Comparison of ENCODE assay signal across 15 cellular contexts in genomic region chr17:75809631-75810111, GRCh38. TPM values are rescaled to one million over a fixed set of nuclear protein-coding genes. Genes with fewer than 3 reads are reported as not detected.
DNase-seq lines count a peak whose midpoint lies in the region; ATAC-seq and TF ChIP-seq lines count a peak whose summit lies in the region.
"Had no signal": no experiment of that assay in that cellular context is flagged by ENCODE, and none has a peak within 500 bp of the region (broad histone marks: within the 10 kb centered on the region; RNA-seq: fewer than 3 reads in every experiment).

No MANE protein-coding gene starts in this region.

- no peak overlapping the region for H3K4me2 ChIP-seq in SK-N-SH

- H3K4me3 ChIP-seq in SK-N-SH (ENCODE audit: low read depth in 2 of 2, low read length in 1 of 2) (no peak overlapping the region), heart left ventricle (peak overlapping the region in 3 of 12 donors; percentile 3 to 8 (median 6)), psoas muscle (peak overlapping the region; percentile 25), aorta (ENCODE audit: low read length in 2 of 2) (no peak overlapping the region)
- H3K4me3 ChIP-seq: colonic mucosa, SK-N-MC had no signal

- no peak for TF ChIP-seq EP300 in SK-N-SH (IDR thresholded peaks at IDR 0.05; ENCODE audit: borderline replicate concordance in 1 of 2, low read depth in 1 of 2, low read length in 1 of 2)

- H3K27ac ChIP-seq in SK-N-SH (ENCODE audit: low read depth in 2 of 2, low read length in 1 of 2) (no peak overlapping the region; a peak in 1 of 4 replicates), heart left ventricle (peak overlapping the region; percentile 14 to 93 (median 82)), psoas muscle (peak overlapping the region; percentile 78), aorta (ENCODE audit: low read depth in 1 of 2, low read length in 2 of 2) (no peak overlapping the region)
- H3K27ac ChIP-seq: 22Rv1, colonic mucosa, parathyroid adenoma, SK-N-MC had no signal

- H3K36me3 ChIP-seq in SK-N-SH (replicated peaks in 1 of 2; ENCODE audit: control insufficient read depth in 1 of 2, insufficient read depth in 2 of 2, low read length in 1 of 2) (peaks cover 5 to 26% of the 10 kb centered on the region in 2 experiments), heart left ventricle (peaks cover 0 to 52% (median 42%) of the 10 kb centered on the region in 9 donors), psoas muscle (ENCODE audit: insufficient read depth in 1 of 2, low read depth in 1 of 2) (peaks cover 0 to 51% of the 10 kb centered on the region in 2 donors), aorta (ENCODE audit: control insufficient read depth in 1 of 2, insufficient read depth in 2 of 2, low read length in 1 of 2) (no peaks in the 10 kb centered on the region)

- no peak overlapping the region for H3K9ac ChIP-seq in SK-N-SH
- H3K9ac ChIP-seq: parathyroid adenoma had no signal

- H2AFZ ChIP-seq in SK-N-SH (ENCODE audit: low read depth): no peak overlapping the region
- H2AFZ ChIP-seq: parathyroid adenoma had no signal

- WGBS in SK-N-SH (ENCODE audit: low lambda C conversion rate): 93% methylated on average over 20 of the region's 24 CpGs
- WGBS in heart left ventricle, 4 donors: 70 to 79% (median 77%) methylated on average over 20 to 24 of the region's 24 CpGs
- 60 to 74% (median 62%) methylated on average over 24 of the region's 24 CpGs for WGBS in psoas muscle, 3 donors
- WGBS in aorta, 2 donors: 88 to 89% methylated on average over 24 of the region's 24 CpGs

- H3K4me1 ChIP-seq in SK-N-SH (ENCODE audit: control insufficient read depth in 1 of 2, insufficient read depth in 2 of 2, low read depth in 1 of 2, low read length in 1 of 2) (peaks cover 3 to 6% of the 10 kb centered on the region in 2 experiments; a peak in 2 of 4 replicates), heart left ventricle (peaks cover 8 to 45% (median 32%) of the 10 kb centered on the region in 12 donors), psoas muscle (peaks cover 24% of the 10 kb centered on the region), aorta (ENCODE audit: control insufficient read depth in 1 of 2, insufficient read depth in 2 of 2, low read length in 2 of 2) (no peaks in the 10 kb centered on the region)
- H3K4me1 ChIP-seq: colonic mucosa, parathyroid adenoma had no signal

- ATAC-seq in SK-N-SH treated with all-trans-retinoic acid at 6 μM for 48 hours (no peak), heart left ventricle (peak; percentile 9 to 38 (median 26)), psoas muscle (peak; percentile 17 to 34 (median 24)), aorta (ENCODE audit: low FRiP score) (peak; percentile 20)

- CTCF ChIA-PET in SK-N-SH (lab: Yijun Ruan, JAX): interaction anchor here (0.8 to 2.5 kb wide), 5 partner anchors 18 to 62 kb away, joined by 3 to 8 read pairs (median 3); no protein-coding TSS in a partner anchor

- no peak for TF ChIP-seq POLR2A in heart left ventricle (IDR thresholded peaks at IDR 0.05)

- H4K20me1 ChIP-seq in SK-N-SH (ENCODE audit: insufficient read depth): no peaks in the 10 kb centered on the region

- H3K9me3 ChIP-seq in SK-N-SH (no peaks in the 10 kb centered on the region), heart left ventricle (no peaks in the 10 kb centered on the region), psoas muscle (no peaks in the 10 kb centered on the region), aorta (ENCODE audit: control insufficient read depth, low read length) (no peaks in the 10 kb centered on the region)
- H3K9me3 ChIP-seq: colonic mucosa had no signal

- POLR2A ChIA-PET in SK-N-SH (lab: Yijun Ruan, JAX): interaction anchor here (0.9 to 2.4 kb wide), 5 partner anchors 9 to 30 kb away, joined by 3 to 12 read pairs (median 4); partner anchors contain the start of gene UNK

- no peak for TF ChIP-seq RAD21 in SK-N-SH (IDR thresholded peaks at IDR 0.05; ENCODE audit: low read length)

- no peaks in the 10 kb centered on the region for H3K9me2 ChIP-seq in SK-N-SH

- DNase-seq in SK-N-SH (peak; percentile 29), heart left ventricle (peak in 1 of 5 donors; percentile 62), psoas muscle (no peak), aorta (peak; percentile 24 to 74), AG08395 (ENCODE audit: low spot score) (no peak), T1000 (lab: John Stamatoyannopoulos, UW) (no peak), MV-4-11 (lab: John Stamatoyannopoulos, UW) (no peak)
- DNase-seq: activated T-cell treated with anti-CD3 and anti-CD28 coated beads, Interleukin-2, amount 50 U/mL, for 1 hour; NCI-H2029; NCI-H524 had no signal

- H3F3A ChIP-seq in SK-N-SH (replicated peaks; ENCODE audit: insufficient read depth): peaks cover 3% of the 10 kb centered on the region

- H3K27me3 ChIP-seq in SK-N-SH (ENCODE audit: insufficient read depth) (no peaks in the 10 kb centered on the region), heart left ventricle (no peaks in the 10 kb centered on the region), psoas muscle (ENCODE audit: insufficient read depth in 3 of 3, low read length in 2 of 3) (no peaks in the 10 kb centered on the region), aorta (ENCODE audit: control insufficient read depth in 1 of 2, insufficient read depth in 2 of 2, low read length in 1 of 2) (no peaks in the 10 kb centered on the region)
- H3K27me3 ChIP-seq: colonic mucosa had no signal

- no peak for TF ChIP-seq CTCF in SK-N-SH (IDR thresholded peaks at IDR 0.05)
- no peak for TF ChIP-seq CTCF in heart left ventricle (IDR thresholded peaks at IDR 0.05)
- TF ChIP-seq CTCF in psoas muscle (IDR thresholded peaks at IDR 0.05): no peak

- peaks cover 27% of the 10 kb centered on the region; the same call in 1 of the 2 replicates for H3K79me2 ChIP-seq in SK-N-SH (ENCODE audit: insufficient read depth)

- intact Hi-C loops in heart left ventricle (cut with DNase I) (loop anchor here in 1 of 10 donors (2.0 kb wide), 1 partner anchor 25 kb away; the partner anchor contains the start of gene UNK), psoas muscle (cut with DNase I) (no loop called here), aorta (cut with DNase I) (no loop called here)

TF ChIP-seq in SK-N-SH, 30 proteins besides CTCF, POLR2A, EP300 and RAD21 (continues in another document):
- no peak for TF ChIP-seq NRF1 (IDR thresholded peaks at IDR 0.05; ENCODE audit: low read depth, low read length)
- TF ChIP-seq FOXJ3 (CRISPR knock-in tag; IDR thresholded peaks at IDR 0.05): no peak
- no peak for TF ChIP-seq TCF12 (IDR thresholded peaks at IDR 0.05)
- no peak for TF ChIP-seq FOSL2 (IDR thresholded peaks at IDR 0.05; ENCODE audit: borderline replicate concordance, low read depth)
- TF ChIP-seq RFX5 (IDR thresholded peaks at IDR 0.05; ENCODE audit: low read length): no peak
- TF ChIP-seq SIN3A (IDR thresholded peaks at IDR 0.05; ENCODE audit: borderline replicate concordance, low read depth, low read length): no peak

TF ChIP-seq in SK-N-SH treated with all-trans-retinoic acid at 6 μM for 48 hours, 23 proteins besides CTCF, POLR2A, EP300 and RAD21 (continues in another document):
- TF ChIP-seq CREB5 (CRISPR knock-in tag; IDR thresholded peaks at IDR 0.05; ENCODE audit: low read depth): no peak

RNA-seq across cellular contexts. Expression of gene UNK, which starts 25.1 kb away (rescaled TPM):
- 19.9 and 24.8 TPM in 2 replicates for polyA plus RNA-seq in SK-N-SH (2012; rRNA removed)
- polyA plus RNA-seq in SK-N-SH (2012; cell fraction: cytosol; rRNA removed): 22.1 and 26.9 TPM in 2 replicates
- polyA plus RNA-seq in SK-N-SH (2012; cell fraction: nucleus; rRNA removed): 54.0 and 54.3 TPM in 2 replicates
- 10 to 100 TPM; 11.3 to 27.5 (median 16.3) TPM for total RNA-seq in heart left ventricle
- 10 to 100 TPM; 14.6 to 18.5 TPM for polyA plus RNA-seq in heart left ventricle
- total RNA-seq in psoas muscle: 10 to 100 TPM in 1 of 4 donors, 1 to 10 TPM in 3; 7.9 to 11.6 (median 8.2) TPM
- 10 to 100 TPM in 1 of 3 donors, 1 to 10 TPM in 2; 6.9 to 13.7 (median 9.5) TPM for polyA plus RNA-seq in psoas muscle
- total RNA-seq in aorta: 10 to 100 TPM; 28.9 to 34.1 TPM
- 10 to 100 TPM in 1 of 2 donors, 1 to 10 TPM in 1; 8.8 to 21.7 TPM for polyA plus RNA-seq in aorta

RNA-seq across cellular contexts. Expression of gene UNC13D, which starts 34.5 kb away (rescaled TPM):
- polyA plus RNA-seq in SK-N-SH (2012; rRNA removed) (0.99 and 1.3 TPM in 2 replicates), heart left ventricle (1 to 10 TPM; 4.5 to 5.8 TPM), psoas muscle (1 to 10 TPM; 1.7 to 3.7 (median 2.2) TPM), aorta (10 to 100 TPM in 1 of 2 donors, 1 to 10 TPM in 1; 3.8 to 23.1 TPM)
- polyA plus RNA-seq in SK-N-SH (2012; cell fraction: cytosol; rRNA removed): 0.41 and 1.2 TPM in 2 replicates
- polyA plus RNA-seq in SK-N-SH (2012; cell fraction: nucleus; rRNA removed): 6.5 and 8.9 TPM in 2 replicates
- total RNA-seq in heart left ventricle (10 to 100 TPM in 2 of 9 donors, 1 to 10 TPM in 7; 2.1 to 28.5 (median 6.0) TPM), psoas muscle (10 to 100 TPM in 1 of 4 donors, 1 to 10 TPM in 3; 5.1 to 12.8 (median 7.2) TPM), aorta (10 to 100 TPM; 17.7 to 20.0 TPM)

RNA-seq across cellular contexts. Expression of gene GALK1, which starts 44.7 kb away (rescaled TPM):
- 36.5 and 39.2 TPM in 2 replicates for polyA plus RNA-seq in SK-N-SH (2012; rRNA removed)
- 12.4 and 22.4 TPM in 2 replicates for polyA plus RNA-seq in SK-N-SH (2012; cell fraction: cytosol; rRNA removed)
- 82.6 and 138 TPM in 2 replicates for polyA plus RNA-seq in SK-N-SH (2012; cell fraction: nucleus; rRNA removed)
- total RNA-seq in heart left ventricle: 10 to 100 TPM in 8 of 9 donors, 1 to 10 TPM in 1; 9.6 to 30.6 (median 16.5) TPM
- 10 to 100 TPM; 25.5 to 31.2 TPM for polyA plus RNA-seq in heart left ventricle
- 10 to 100 TPM in 1 of 4 donors, 1 to 10 TPM in 3; 7.1 to 13.2 (median 9.4) TPM for total RNA-seq in psoas muscle
- polyA plus RNA-seq in psoas muscle: 10 to 100 TPM in 2 of 3 donors, 1 to 10 TPM in 1; 8.3 to 12.8 (median 11.0) TPM
- 10 to 100 TPM; 16.8 to 27.1 TPM for total RNA-seq in aorta
- polyA plus RNA-seq in aorta: 10 to 100 TPM; 16.9 to 44.8 TPM

RNA-seq across cellular contexts. Expression of gene WBP2, which starts 45.5 kb away (rescaled TPM):
- polyA plus RNA-seq in SK-N-SH (2012; rRNA removed) (49.7 and 55.8 TPM in 2 replicates), heart left ventricle (100 to 1,000 TPM; 128 to 217 TPM), psoas muscle (100 to 1,000 TPM; 115 to 174 (median 149) TPM), aorta (100 to 1,000 TPM in 1 of 2 donors, 10 to 100 TPM in 1; 54.6 to 123 TPM)
- polyA plus RNA-seq in SK-N-SH (2012; cell fraction: cytosol; rRNA removed): 31.9 and 42.5 TPM in 2 replicates
- polyA plus RNA-seq in SK-N-SH (2012; cell fraction: nucleus; rRNA removed): 63.2 and 67.1 TPM in 2 replicates
- total RNA-seq in heart left ventricle (100 to 1,000 TPM; 134 to 311 (median 158) TPM), psoas muscle (100 to 1,000 TPM; 109 to 278 (median 164) TPM), aorta (100 to 1,000 TPM; 104 to 122 TPM)

Comparison
In these comparisons a context has a peak if more than half of its experiments do, and no peak if none do; other contexts are left out.
1. DNase-seq: peak in SK-N-SH (single experiment) and aorta (2 of 2); none in psoas muscle (0 of 2), AG08395 (single experiment), T1000 (single experiment) and MV-4-11 (single experiment).
2. H3K27ac ChIP-seq: peak in heart left ventricle (12 of 12) and psoas muscle (single experiment); none in SK-N-SH (0 of 2) and aorta (0 of 2).